Comparison of ENCODE assay signal across 36 cellular contexts in genomic region chr3:61729235-61729634, GRCh38.
"Had no signal": no experiment of that assay in that cellular context is flagged by ENCODE, and none has a peak within 500 bp of the region (broad histone marks: within the 10 kb centered on the region; RNA-seq: fewer than 3 reads in every experiment).

No MANE protein-coding gene starts in this region.

- H3K36me3 Mint-ChIP-seq: activated naive CD8-positive, alpha-beta T cell treated with anti-CD3 and anti-CD28 coated beads for 36 hours; immature natural killer cell; natural killer cell treated with Interleukin-12 subunit alpha and Interleukin-12 subunit beta and Interleukin-15 and Interleukin-18, amount 100 ng/mL, for 72 hours; stimulated activated naive B cell treated with anti-CD40 and anti-IgM and Interleukin-4, amounts not matched to agents 10 μg/mL and 1 μg/mL and 100 μg/mL, for 72 hours had no signal

- ATAC-seq: activated CD4-positive, CD25-positive, alpha-beta regulatory T cell treated with anti-CD3 and anti-CD28 coated beads, Interleukin-2, amount 50 U/mL, for 24 hours; body of pancreas; effector memory CD8-positive, alpha-beta T cell; gastroesophageal sphincter; left colon; mucosa of descending colon; natural killer cell treated with Interleukin-12 subunit alpha and Interleukin-12 subunit beta and Interleukin-15 and Interleukin-18, amount 100 ng/mL, for 72 hours; stimulated activated naive B cell treated with anti-CD40 and anti-IgM and Interleukin-4, amounts not matched to agents 10 μg/mL and 1 μg/mL and 100 μg/mL, for 72 hours had no signal

- FAIRE-seq: endothelial cell of umbilical vein, kidney, pancreas had no signal

- H3K27ac Mint-ChIP-seq: activated naive CD4-positive, alpha-beta T cell treated with anti-CD3 and anti-CD28 coated beads for 36 hours; activated naive CD8-positive, alpha-beta T cell treated with anti-CD3 and anti-CD28 coated beads for 36 hours; effector memory CD8-positive, alpha-beta T cell; immature natural killer cell; natural killer cell treated with Interleukin-12 subunit alpha and Interleukin-12 subunit beta and Interleukin-15 and Interleukin-18, amount 100 ng/mL, for 72 hours; stimulated activated naive B cell treated with anti-CD40 and anti-IgM and Interleukin-4, amounts not matched to agents 10 μg/mL and 1 μg/mL and 100 μg/mL, for 72 hours; T-helper 2 cell treated with Interferon-gamma antibody and Interleukin-4, amounts not matched to agents 5 μg/mL and 100 μg/mL, for 36 hours had no signal

- H3K4me1 ChIP-seq: colonic mucosa, prostate gland had no signal

- H3K4me3 Mint-ChIP-seq: activated naive CD4-positive, alpha-beta T cell treated with anti-CD3 and anti-CD28 coated beads for 36 hours; activated naive CD8-positive, alpha-beta T cell treated with anti-CD3 and anti-CD28 coated beads for 36 hours; effector memory CD8-positive, alpha-beta T cell; immature natural killer cell; natural killer cell treated with Interleukin-12 subunit alpha and Interleukin-12 subunit beta and Interleukin-15 and Interleukin-18, amount 100 ng/mL, for 72 hours; stimulated activated naive B cell treated with anti-CD40 and anti-IgM and Interleukin-4, amounts not matched to agents 10 μg/mL and 1 μg/mL and 100 μg/mL, for 72 hours; T-helper 2 cell treated with Interferon-gamma antibody and Interleukin-4, amounts not matched to agents 5 μg/mL and 100 μg/mL, for 36 hours had no signal

- H3K9me3 ChIP-seq: adrenal gland, body of pancreas, colonic mucosa, gastroesophageal sphincter, heart left ventricle, mucosa of descending colon, pancreas, prostate gland, suprapubic skin, tibial artery, upper lobe of right lung had no signal

- H3K27ac ChIP-seq: body of pancreas, cardiac muscle cell, colonic mucosa, gastroesophageal sphincter, prostate gland, suprapubic skin, tibial artery, upper lobe of right lung, VCaP had no signal

- H3K4me1 Mint-ChIP-seq: activated naive CD8-positive, alpha-beta T cell treated with anti-CD3 and anti-CD28 coated beads for 36 hours; immature natural killer cell; stimulated activated naive B cell treated with anti-CD40 and anti-IgM and Interleukin-4, amounts not matched to agents 10 μg/mL and 1 μg/mL and 100 μg/mL, for 72 hours had no signal

- H3K4me3 ChIP-seq: adrenal gland, body of pancreas, cardiac muscle cell, colonic mucosa, gastroesophageal sphincter, heart left ventricle, lung, mucosa of descending colon, pancreas, prostate gland, suprapubic skin, tibial artery, upper lobe of right lung had no signal

- H3K9me3 Mint-ChIP-seq: activated naive CD4-positive, alpha-beta T cell treated with anti-CD3 and anti-CD28 coated beads for 36 hours; activated naive CD8-positive, alpha-beta T cell treated with anti-CD3 and anti-CD28 coated beads for 36 hours; T-helper 2 cell treated with Interferon-gamma antibody and Interleukin-4, amounts not matched to agents 5 μg/mL and 100 μg/mL, for 36 hours had no signal

- H3K36me3 ChIP-seq: adrenal gland, cardiac muscle cell, colonic mucosa, gastroesophageal sphincter, heart left ventricle, pancreas, prostate gland, suprapubic skin, tibial artery, upper lobe of right lung had no signal

- DNase-seq: activated CD4-positive, alpha-beta T cell treated with anti-CD3 and anti-CD28 coated beads for 48 hours; activated CD4-positive, alpha-beta T cell treated with anti-CD3 and anti-CD28 coated beads, Interleukin-2, amount 50 U/mL, for 48 hours; activated CD8-positive, alpha-beta memory T cell treated with anti-CD3 and anti-CD28 coated beads for 24 hours; activated effector memory CD4-positive, alpha-beta T cell treated with Interleukin-2 at 50 U/mL for 16 hours; activated naive CD4-positive, alpha-beta T cell treated with anti-CD3 and anti-CD28 coated beads for 36 hours; activated naive CD8-positive, alpha-beta T cell treated with anti-CD3 and anti-CD28 coated beads for 36 hours; adrenal gland; aorta; body of pancreas; cerebellar nuclear complex; colonic mucosa; effector memory CD8-positive, alpha-beta T cell; heart left ventricle; hypothalamus; immature natural killer cell; kidney; left colon; mucosa of descending colon; nucleus accumbens; pancreas; stimulated activated CD4-positive, alpha-beta T cell treated with anti-CD3 and anti-CD28 coated beads, Interleukin-15, amount 100 ng/mL, for 24 hours; stimulated activated CD4-positive, alpha-beta T cell treated with anti-CD3 and anti-CD28 coated beads, Interleukin-2, amount 100 ng/mL, for 24 hours; stimulated activated naive B cell treated with anti-CD40 and anti-IgM and Interleukin-4, amounts not matched to agents 10 μg/mL and 1 μg/mL and 100 μg/mL, for 72 hours; T-helper 1 cell; tibial artery; upper lobe of right lung had no signal

- H3K27me3 ChIP-seq: adrenal gland, body of pancreas, cardiac muscle cell, colonic mucosa, gastroesophageal sphincter, heart left ventricle, pancreas, suprapubic skin, tibial artery, upper lobe of right lung had no signal

- H3K27me3 Mint-ChIP-seq: activated naive CD8-positive, alpha-beta T cell treated with anti-CD3 and anti-CD28 coated beads for 36 hours; effector memory CD8-positive, alpha-beta T cell; natural killer cell treated with Interleukin-12 subunit alpha and Interleukin-12 subunit beta and Interleukin-15 and Interleukin-18, amount 100 ng/mL, for 72 hours; stimulated activated naive B cell treated with anti-CD40 and anti-IgM and Interleukin-4, amounts not matched to agents 10 μg/mL and 1 μg/mL and 100 μg/mL, for 72 hours had no signal
